ENCODE assay signal across 20 cellular contexts in genomic region chr5:52807037-52807436, GRCh38. TPM values are rescaled to one million over a fixed set of nuclear protein-coding genes. Genes with fewer than 3 reads are reported as not detected.
DNase-seq lines count a peak whose midpoint lies in the region; ATAC-seq and TF ChIP-seq lines count a peak whose summit lies in the region.
"Had no signal": no experiment of that assay in that cellular context is flagged by ENCODE, and none has a peak within 500 bp of the region (broad histone marks: within the 10 kb centered on the region; RNA-seq: fewer than 3 reads in every experiment).

No MANE protein-coding gene starts in this region.

- H3K4me1 ChIP-seq in PC-9 (replicated peaks; ENCODE audit: insufficient read depth) (peaks cover 77% of the 10 kb centered on the region), thoracic aorta (ENCODE audit: control insufficient read depth in 1 of 2, low read depth in 2 of 2) (peaks cover 67 to 97% of the 10 kb centered on the region in 2 donors), upper lobe of left lung (peaks cover 61 to 79% (median 67%) of the 10 kb centered on the region in 4 donors)

- H3K36me3 Mint-ChIP-seq in chondrocyte (ENCODE audit: low read depth): peaks cover 25% of the 10 kb centered on the region

- intact Hi-C loops in PC-9 (cut with micrococcal nuclease; ENCODE audit: unreplicated experiment): no loop called here

- H3K27ac ChIP-seq in PC-9 (0 out of 2 replicates have a peak overlapping the region, but pooled peaks have one; percentile 72), thoracic aorta (peak overlapping the region; percentile 74 to 76), upper lobe of left lung (peak overlapping the region in 2 of 4 donors; percentile 19 to 82)
- H3K27ac ChIP-seq: RWPE1 had no signal

- H3K4me3 Mint-ChIP-seq in chondrocyte (ENCODE audit: unreplicated experiment): no peak overlapping the region

- H4K20me1 ChIP-seq in PC-9 (ENCODE audit: insufficient read depth): peaks cover 23% of the 10 kb centered on the region

- H3K9me2 ChIP-seq in PC-9 (ENCODE audit: insufficient read depth): no peaks in the 10 kb centered on the region

- DNase-seq in PC-9 (no peak), chondrocyte (ENCODE audit: low spot score) (no peak), medulla oblongata (ENCODE audit: extremely low spot score) (peak; percentile 32), thoracic aorta (ENCODE audit: low spot score) (no peak), upper lobe of left lung (no peak)
- DNase-seq in activated CD8-positive, alpha-beta memory T cell treated with anti-CD3 and anti-CD28 coated beads, Interleukin-2, amount 50 U/mL, for 48 hours: no peak
- DNase-seq: BE2C, DMS53, GF-D8, H7, MG63, NCI-H1694 treated with DMSO at 0.1 percent for 48 hours, NCI-H2081 treated with DMSO at 0.1 percent for 48 hours, NCI-H446, NCI-H526, PC-3 had no signal

- TF ChIP-seq EP300 in upper lobe of left lung (IDR thresholded peaks at IDR 0.05): no peak

- no peak overlapping the region for H3K4me2 ChIP-seq in PC-9

- H3K4me3 ChIP-seq in PC-9 (no peak overlapping the region), thoracic aorta (no peak overlapping the region), upper lobe of left lung (no peak overlapping the region)
- H3K4me3 ChIP-seq: K562, MG63 had no signal

- no peak for TF ChIP-seq POLR2A in upper lobe of left lung (IDR thresholded peaks at IDR 0.05)

- H3K4me1 Mint-ChIP-seq in chondrocyte (ENCODE audit: low read depth): peaks cover 83% of the 10 kb centered on the region

- H3K27me3 ChIP-seq in PC-9 (ENCODE audit: insufficient read depth, low read depth) (no peaks in the 10 kb centered on the region), thoracic aorta (replicated peaks; ENCODE audit: insufficient read depth) (no peaks in the 10 kb centered on the region), upper lobe of left lung (no peaks in the 10 kb centered on the region)
- H3K27me3 ChIP-seq: BE2C, MG63 had no signal

- peak overlapping the region; percentile 62 for H3K27ac Mint-ChIP-seq in chondrocyte (ENCODE audit: unreplicated experiment)

- no peaks in the 10 kb centered on the region for H3K9me3 ChIP-seq in PC-9 (ENCODE audit: insufficient read depth, low read depth)
- no peaks in the 10 kb centered on the region for H3K9me3 ChIP-seq in thoracic aorta
- no peaks in the 10 kb centered on the region for H3K9me3 ChIP-seq in upper lobe of left lung
- H3K9me3 ChIP-seq: BE2C, MG63 had no signal

- H3K36me3 ChIP-seq in PC-9 (ENCODE audit: low read depth) (peaks cover 37% of the 10 kb centered on the region), thoracic aorta (no peaks in the 10 kb centered on the region), upper lobe of left lung (peaks cover 0 to 7% (median 0%) of the 10 kb centered on the region in 4 donors)

- peaks cover 28% of the 10 kb centered on the region; the same call in 1 of the 2 replicates for H3F3A ChIP-seq in PC-9 (ENCODE audit: insufficient read depth, low read depth)

- H2AFZ ChIP-seq in PC-9: no peak overlapping the region

- no TSS peak for BruUV-seq in PC-9 (replicated peaks; lab: Mats Ljungman, UMichigan)

- ATAC-seq in thoracic aorta (ENCODE audit: insufficient number of reproducible peaks, low FRiP score, low read depth): no peak
- ATAC-seq in HG02798 (IDR thresholded peaks at IDR 0.05; ENCODE audit: poor library complexity, unreplicated experiment): no peak
- ATAC-seq in upper lobe of left lung (ENCODE audit: low FRiP score in 2 of 2): no peak
- ATAC-seq in GM21515 (IDR thresholded peaks at IDR 0.05; ENCODE audit: unreplicated experiment): no peak
- ATAC-seq: K562, PC-3 had no signal

- H3K9me3 Mint-ChIP-seq in chondrocyte (ENCODE audit: low read depth): no peaks in the 10 kb centered on the region

- POLR2A ChIA-PET in PC-9 (lab: Charles Lee; ENCODE audit: unreplicated experiment): interaction anchor here (0.5 to 0.7 kb wide), 2 partner anchors 182 to 224 kb away, joined by 4 read pairs; partner anchors contain the start of gene ITGA2

- CTCF ChIA-PET in PC-9 (lab: Charles Lee): no interaction called here

- no peaks in the 10 kb centered on the region for H3K27me3 Mint-ChIP-seq in chondrocyte (ENCODE audit: low read depth)

- peaks cover 52% of the 10 kb centered on the region for H3K79me2 ChIP-seq in PC-9 (ENCODE audit: low read depth)

- TF ChIP-seq CTCF in PC-9 (conservative IDR thresholded peaks at IDR 0.05): no peak
- TF ChIP-seq CTCF in chondrocyte (IDR thresholded peaks at IDR 0.05): no peak
- TF ChIP-seq CTCF in thoracic aorta (IDR thresholded peaks at IDR 0.05): no peak
- TF ChIP-seq CTCF in upper lobe of left lung (IDR thresholded peaks at IDR 0.05): no peak

RNA-seq across cellular contexts. Expression of gene ITGA1, which starts 19.3 kb away (rescaled TPM):
- total RNA-seq in PC-9 (2021) (3.0 and 4.0 TPM in 2 replicates), chondrocyte (228 to 346 TPM (median 340 TPM) in 3 replicates), thoracic aorta (100 to 1,000 TPM; 125 to 169 TPM), upper lobe of left lung (100 to 1,000 TPM in 1 of 6 donors, 10 to 100 TPM in 5; 19.9 to 134 (median 60.8) TPM)

RNA-seq across cellular contexts. Expression of gene PELO, which starts 19.3 kb away (rescaled TPM):
- total RNA-seq in PC-9 (2021): 19.8 and 21.5 TPM in 2 replicates
- 133 to 154 TPM (median 134 TPM) in 3 replicates for total RNA-seq in chondrocyte
- 10 to 100 TPM; 28.8 to 44.7 TPM for total RNA-seq in thoracic aorta
- total RNA-seq in upper lobe of left lung: 10 to 100 TPM; 15.0 to 42.3 (median 28.7) TPM
